In the genomic region with DNA sequence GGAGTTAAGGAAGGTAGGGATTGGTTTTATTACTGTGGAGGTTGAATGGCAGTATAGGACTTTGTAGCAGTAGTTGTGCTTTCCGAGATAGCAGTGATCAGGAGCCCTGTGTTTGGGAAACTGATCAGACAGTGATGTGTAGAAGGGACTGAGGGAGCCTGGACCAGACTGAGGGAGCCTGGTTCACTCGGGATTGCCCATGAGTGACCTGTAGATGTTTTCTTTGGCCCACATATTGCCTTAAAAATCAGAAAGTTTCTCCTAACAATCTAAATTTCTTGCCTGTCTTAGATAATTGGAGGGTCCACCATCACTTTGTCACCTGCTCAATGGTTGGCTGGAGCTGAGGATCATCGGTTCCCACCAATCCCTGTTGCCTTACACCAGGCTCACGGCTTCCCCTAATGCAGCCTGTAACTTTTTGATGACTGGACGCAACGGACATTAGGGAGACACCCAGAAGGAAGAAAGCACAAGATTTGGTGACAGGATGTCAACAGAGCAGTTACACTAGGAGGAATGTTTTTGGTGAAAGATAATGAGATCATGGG, we compare ENCODE assay signal across 8 cellular contexts. TPM values are rescaled to one million over a fixed set of nuclear protein-coding genes. Genes with fewer than 3 reads are reported as not detected.
DNase-seq lines count a peak whose midpoint lies in the region; ATAC-seq, FAIRE-seq and TF ChIP-seq lines count a peak whose summit lies in the region.

No MANE protein-coding gene starts in this region.

- H3K4me1 ChIP-seq in left ventricle myocardium inferior (peaks cover 74% of the 10 kb centered on the region), K562 (replicated peaks in 1 of 2; ENCODE audit: control insufficient read depth in 2 of 2, insufficient read depth in 2 of 2, low read length in 2 of 2) (peaks cover 8 to 15% of the 10 kb centered on the region in 2 experiments; a peak in 4 of 5 replicates), mesenchymal stem cell (ENCODE audit: control insufficient read depth, insufficient read depth, low read depth, low read length) (peaks cover 6% of the 10 kb centered on the region)

- H2BK12ac ChIP-seq in mesenchymal stem cell (ENCODE audit: low read length in 2 of 2) = no peak overlapping the region

- DNase-seq in left ventricle myocardium inferior (no peak), Right ventricle myocardium inferior (ENCODE audit: missing footprints) (no peak), K562 (ENCODE audit: extremely low read depth in 1 of 4, low spot score in 3 of 4) (peak in 1 of 4 experiments; percentile 27), mesenchymal stem cell (peak; percentile 13), cerebellar cortex (ENCODE audit: low spot score) (no peak), NCI-H1930 (lab: John Stamatoyannopoulos, UW) (no peak), dedifferentiated amniotic fluid mesenchymal stem cell (ENCODE audit: extremely low spot score) (no peak), NCI-H1694 treated with DMSO at 0.1 percent for 48 hours (lab: John Stamatoyannopoulos, UW) (no peak)

- no peaks in the 10 kb centered on the region for H3K9me1 ChIP-seq in K562 (ENCODE audit: control insufficient read depth, insufficient read depth, low read length)

- H3K14ac ChIP-seq in mesenchymal stem cell (ENCODE audit: low read length in 2 of 2) = no peak overlapping the region

- intact Hi-C loops in left ventricle myocardium inferior (cut with micrococcal nuclease) (loop anchor here (5.0 kb wide), 1 partner anchor 64 kb away; no protein-coding TSS in a partner anchor), Right ventricle myocardium inferior (cut with DNase I) (loop anchor here (2.0 to 5.0 kb wide), 2 partner anchors 43 to 319 kb away; no protein-coding TSS in a partner anchor), K562 (cut with micrococcal nuclease) (loop anchor here (10.0 kb wide), 1 partner anchor 317 kb away; no protein-coding TSS in a partner anchor)

- in situ Hi-C loops in K562 (cut with MboI) = loop anchor here (5.0 kb wide), 1 partner anchor 64 kb away; no protein-coding TSS in a partner anchor

- H2BK120ac ChIP-seq in mesenchymal stem cell (ENCODE audit: low read depth, low read length) = peak overlapping the region; percentile 19

- TSS peak; percentile 71 for BruUV-seq in K562 (replicated peaks; lab: Mats Ljungman, UMichigan)

- ATAC-seq in Right ventricle myocardium inferior (no peak), K562 (no peak; the same call in 2 of the 3 replicates)

- peak overlapping the region; percentile 79 for H3K4me2 ChIP-seq in K562 (ENCODE audit: insufficient read depth, low read length)
- H3K4me2 ChIP-seq in mesenchymal stem cell (ENCODE audit: low read length, poor library complexity, severe bottlenecking) = peak overlapping the region; percentile 74

- peak overlapping the region; percentile 97 for H3K27ac ChIP-seq in left ventricle myocardium inferior (replicated peaks)
- H3K27ac ChIP-seq in K562 (ENCODE audit: extremely low read depth, low read depth, low read length) = peak overlapping the region; percentile 81
- peak overlapping the region; percentile 30 for H3K27ac ChIP-seq in mesenchymal stem cell (ENCODE audit: low read length, poor library complexity, severe bottlenecking)

- no peak overlapping the region for H2BK15ac ChIP-seq in mesenchymal stem cell (ENCODE audit: low read depth, poor library complexity, severe bottlenecking)

- H4K20me1 ChIP-seq in K562 (replicated peaks; ENCODE audit: control insufficient read depth, insufficient read depth, low read length) = no peaks in the 10 kb centered on the region

- no peak for TF ChIP-seq POLR2A in K562 (conservative IDR thresholded peaks at IDR 0.05)

- H3K79me2 ChIP-seq in K562 (ENCODE audit: control insufficient read depth, insufficient read depth, low read length) = peaks cover 57% of the 10 kb centered on the region

- H3K4me3 ChIP-seq in left ventricle myocardium inferior = peak overlapping the region; percentile 85
- H3K4me3 ChIP-seq in K562 = peak overlapping the region; percentile 81
- peak overlapping the region; percentile 88 to 97 for H3K4me3 ChIP-seq in mesenchymal stem cell (ENCODE audit: insufficient read depth in 1 of 2, low read depth in 1 of 2, low read length in 2 of 2)

- no peak overlapping the region for H3K23ac ChIP-seq in mesenchymal stem cell (ENCODE audit: low read length in 2 of 2)

- H3K36me3 ChIP-seq in left ventricle myocardium inferior (peaks cover under 1% of the 10 kb centered on the region), K562 (ENCODE audit: control insufficient read depth, insufficient read depth, low read length) (no peaks in the 10 kb centered on the region), mesenchymal stem cell (ENCODE audit: control insufficient read depth in 1 of 2, insufficient read depth in 2 of 2, low read depth in 1 of 2, low read length in 2 of 2) (peaks cover 0 to 2% of the 10 kb centered on the region in 2 experiments)

- TF ChIP-seq RAD21 in K562 (CRISPR knock-in tag; conservative IDR thresholded peaks at IDR 0.05 in 1 of 2, IDR thresholded peaks at IDR 0.05 in 1 of 2) = no peak

- CTCF ChIA-PET in K562 (lab: Yijun Ruan, JAX; ENCODE audit: low intra/inter-chr PET ratio) = no interaction called here

- no peak overlapping the region for H3K18ac ChIP-seq in mesenchymal stem cell (ENCODE audit: low read depth in 1 of 2, low read length in 2 of 2)

- WGBS in K562 (ENCODE audit: insufficient coverage, low coverage, missing lambda C conversion rate) = 4% methylated on average over 6 of the region's 6 CpGs
- WGBS in mesenchymal stem cell = 79% methylated on average over 5 of the region's 6 CpGs

- H2AFZ ChIP-seq in K562 (ENCODE audit: low read depth, low read length) = peak overlapping the region; percentile 79
- H2AFZ ChIP-seq in mesenchymal stem cell (ENCODE audit: low read depth, low read length) = no peak overlapping the region

- TF ChIP-seq EP300 in K562 (IDR thresholded peaks at IDR 0.05; ENCODE audit: low read length) = no peak

- H3K79me1 ChIP-seq in mesenchymal stem cell (replicated peaks; ENCODE audit: low read length, poor library complexity, severe bottlenecking) = peaks cover 24% of the 10 kb centered on the region

- H3K9me3 ChIP-seq in left ventricle myocardium inferior (replicated peaks) (no peaks in the 10 kb centered on the region), K562 (replicated peaks; ENCODE audit: control insufficient read depth, insufficient read depth, low read depth, low read length) (no peaks in the 10 kb centered on the region), mesenchymal stem cell (ENCODE audit: control insufficient read depth, low read length) (no peaks in the 10 kb centered on the region)

- peak overlapping the region; percentile 72 to 92; a peak in 3 of 4 replicates for H3K9ac ChIP-seq in K562 (ENCODE audit: insufficient read depth in 1 of 2, low read depth in 2 of 2, low read length in 2 of 2)
- H3K9ac ChIP-seq in mesenchymal stem cell (ENCODE audit: low read length) = peak overlapping the region; percentile 93

- H2AK5ac ChIP-seq in mesenchymal stem cell (ENCODE audit: low read length, severe bottlenecking) = no peak overlapping the region

- peak overlapping the region in 1 of 2 experiments; percentile 16 for H3K4ac ChIP-seq in mesenchymal stem cell (ENCODE audit: low read depth in 1 of 2, low read length in 2 of 2)

- no peak for FAIRE-seq in K562 (lab: Jason Lieb, UNC)

- no peak for TF ChIP-seq CTCF in left ventricle myocardium inferior (IDR thresholded peaks at IDR 0.05; ENCODE audit: borderline replicate concordance)
- TF ChIP-seq CTCF in K562 (IDR thresholded peaks at IDR 0.05 in 2 of 3, conservative IDR thresholded peaks at IDR 0.05 in 1 of 3; ENCODE audit: insufficient read depth in 2 of 3, low read depth in 1 of 3, low read length in 3 of 3) = no peak

- POLR2A ChIA-PET in K562 (lab: Yijun Ruan, JAX) = interaction anchor here (0.8 to 1.9 kb wide), 4 partner anchors 9 to 14 kb away, joined by 3 to 8 read pairs (median 3); a partner anchor contains a TSS

- no peak overlapping the region for H2BK5ac ChIP-seq in mesenchymal stem cell (ENCODE audit: low read depth, low read length, poor library complexity, severe bottlenecking)

- H4K91ac ChIP-seq in mesenchymal stem cell (ENCODE audit: low read length) = no peak overlapping the region

- H4K8ac ChIP-seq in mesenchymal stem cell (ENCODE audit: low read length) = peak overlapping the region; percentile 80

- no peaks in the 10 kb centered on the region for H3K27me3 ChIP-seq in left ventricle myocardium inferior (ENCODE audit: low read depth)
- H3K27me3 ChIP-seq in K562 (ENCODE audit: control insufficient read depth in 2 of 2, insufficient read depth in 2 of 2, low read length in 2 of 2) = no peaks in the 10 kb centered on the region
- H3K27me3 ChIP-seq in mesenchymal stem cell (ENCODE audit: control insufficient read depth in 1 of 2, insufficient read depth in 1 of 2, low read length in 2 of 2) = no peaks in the 10 kb centered on the region

RNA-seq across cellular contexts. Expression of a gene that starts 1.1 kb away (rescaled TPM):
- 79.0 TPM for total RNA-seq in left ventricle myocardium inferior
- total RNA-seq in Right ventricle myocardium inferior = 57.2 TPM
- total RNA-seq in K562 (2011; cell fraction: chromatin; rRNA removed; ENCODE audit: low replicate concordance) = 41.3 and 44.5 TPM in 2 replicates
- 19.3 and 21.8 TPM in 2 replicates for total RNA-seq in K562 (2011; cell fraction: nucleolus; rRNA removed)
- 30.9 and 45.0 TPM in 2 replicates for total RNA-seq in K562 (2011; cell fraction: nucleoplasm; rRNA removed)
- 6.2 and 6.4 TPM in 2 replicates for total RNA-seq in K562 (2014; rRNA removed)
- 13.6 and 15.5 TPM in 2 replicates for total RNA-seq in K562 (2014; rRNA removed; fragmentation: Illumina TruSeq; extraction: Trizol)
- total RNA-seq in K562 (2015; rRNA removed; fragmentation: Illumina TruSeq; extraction: Trizol) = 10.5 TPM in 2 replicates
- 20.3 and 21.8 TPM in 2 replicates for total RNA-seq in K562 (2021)
- polyA plus RNA-seq in K562 (2011; rRNA removed) = 46.4 and 57.7 TPM in 2 replicates
- 16.8 and 46.9 TPM in 2 replicates for polyA plus RNA-seq in K562 (2011; cell fraction: cytosol; rRNA removed)
- 36.9 and 101 TPM in 2 replicates for polyA plus RNA-seq in K562 (2011; cell fraction: nucleus; rRNA removed)
- polyA plus RNA-seq in K562 (2012) = 7.8 and 9.2 TPM in 2 replicates
- 15.5 and 19.0 TPM in 2 replicates for polyA plus RNA-seq in K562 (2014; fragmentation: Illumina TruSeq; extraction: Trizol)
- polyA plus RNA-seq in K562 (2014; fragmentation: Nextera tagmentation; extraction: Ambion mirVana) = 10 to 100 TPM in 1 of 2 experiments, 1 to 10 TPM in 1; 8.7 to 12.2 TPM
- 8.2 and 11.7 TPM in 2 replicates for polyA plus RNA-seq in K562 (2014; rRNA removed)
- 36.8 and 50.8 TPM in 2 replicates for polyA minus RNA-seq in K562 (2011; rRNA and poly(A)+ RNA removed)
- polyA minus RNA-seq in K562 (2011; cell fraction: cytosol; rRNA and poly(A)+ RNA removed) = 8.2 and 9.3 TPM in 2 replicates
- 7.0 and 17.4 TPM in 2 replicates for polyA minus RNA-seq in K562 (2011; cell fraction: nucleus; rRNA and poly(A)+ RNA removed)
- 29.5 TPM for polyA plus RNA-seq in mesenchymal stem cell (2013, experiment 1 of 2)
- 32.0 TPM for polyA plus RNA-seq in mesenchymal stem cell (2013, experiment 2 of 2)

RNA-seq across cellular contexts. Expression of a gene that starts 8.2 kb away (rescaled TPM):
- total RNA-seq in left ventricle myocardium inferior (28.0 TPM), Right ventricle myocardium inferior (35.8 TPM), K562 (2014; rRNA removed) (213 and 229 TPM in 2 replicates), K562 (2014; rRNA removed; fragmentation: Illumina TruSeq; extraction: Trizol) (291 and 319 TPM in 2 replicates), K562 (2015; rRNA removed; fragmentation: Illumina TruSeq; extraction: Trizol) (283 and 298 TPM in 2 replicates), K562 (2021) (227 and 251 TPM in 2 replicates)
- 32.9 and 36.9 TPM in 2 replicates for total RNA-seq in K562 (2011; cell fraction: chromatin; rRNA removed; ENCODE audit: low replicate concordance)
- total RNA-seq in K562 (2011; cell fraction: nucleolus; rRNA removed) = 46.0 and 52.1 TPM in 2 replicates
- total RNA-seq in K562 (2011; cell fraction: nucleoplasm; rRNA removed) = 33.4 and 36.0 TPM in 2 replicates
- polyA plus RNA-seq in K562 (2011; rRNA removed) (298 and 318 TPM in 2 replicates), K562 (2014; fragmentation: Illumina TruSeq; extraction: Trizol) (254 and 287 TPM in 2 replicates), K562 (2014; fragmentation: Nextera tagmentation; extraction: Ambion mirVana) (100 to 1,000 TPM; 352 to 390 TPM), K562 (2014; rRNA removed) (286 and 294 TPM in 2 replicates)
- 450 and 565 TPM in 2 replicates for polyA plus RNA-seq in K562 (2011; cell fraction: cytosol; rRNA removed)
- 86.9 and 141 TPM in 2 replicates for polyA plus RNA-seq in K562 (2011; cell fraction: nucleus; rRNA removed)
- 224 and 242 TPM in 2 replicates for polyA plus RNA-seq in K562 (2012)
- 272 and 279 TPM in 2 replicates for polyA minus RNA-seq in K562 (2011; rRNA and poly(A)+ RNA removed)
- polyA minus RNA-seq in K562 (2011; cell fraction: cytosol; rRNA and poly(A)+ RNA removed) = 236 and 281 TPM in 2 replicates
- polyA minus RNA-seq in K562 (2011; cell fraction: nucleus; rRNA and poly(A)+ RNA removed) = 36.2 and 75.8 TPM in 2 replicates
- polyA plus RNA-seq in mesenchymal stem cell (2013, experiment 1 of 2) = 53.6 TPM
- polyA plus RNA-seq in mesenchymal stem cell (2013, experiment 2 of 2) = 57.8 TPM

RNA-seq across cellular contexts. Expression of a gene that starts 15.1 kb away (rescaled TPM):
- total RNA-seq in left ventricle myocardium inferior (83.0 TPM), Right ventricle myocardium inferior (86.3 TPM), K562 (2014; rRNA removed) (73.4 and 76.2 TPM in 2 replicates), K562 (2014; rRNA removed; fragmentation: Illumina TruSeq; extraction: Trizol) (62.3 and 68.0 TPM in 2 replicates), K562 (2015; rRNA removed; fragmentation: Illumina TruSeq; extraction: Trizol) (61.5 and 67.1 TPM in 2 replicates), K562 (2021) (50.7 and 53.8 TPM in 2 replicates)
- total RNA-seq in K562 (2011; cell fraction: chromatin; rRNA removed; ENCODE audit: low replicate concordance) = 22.6 and 31.4 TPM in 2 replicates
- total RNA-seq in K562 (2011; cell fraction: nucleolus; rRNA removed) = 19.6 and 20.3 TPM in 2 replicates
- total RNA-seq in K562 (2011; cell fraction: nucleoplasm; rRNA removed) = 42.7 and 76.0 TPM in 2 replicates
- polyA plus RNA-seq in K562 (2011; rRNA removed) (86.1 and 102 TPM in 2 replicates), K562 (2014; fragmentation: Illumina TruSeq; extraction: Trizol) (80.3 and 82.7 TPM in 2 replicates), K562 (2014; fragmentation: Nextera tagmentation; extraction: Ambion mirVana) (10 to 100 TPM; 21.8 to 30.7 TPM), K562 (2014; rRNA removed) (71.1 and 104 TPM in 2 replicates)
- polyA plus RNA-seq in K562 (2011; cell fraction: cytosol; rRNA removed) = 69.4 and 114 TPM in 2 replicates
- polyA plus RNA-seq in K562 (2011; cell fraction: nucleus; rRNA removed) = 32.8 and 53.9 TPM in 2 replicates
- 64.6 and 69.2 TPM in 2 replicates for polyA plus RNA-seq in K562 (2012)
- 34.2 and 44.7 TPM in 2 replicates for polyA minus RNA-seq in K562 (2011; rRNA and poly(A)+ RNA removed)
- polyA minus RNA-seq in K562 (2011; cell fraction: cytosol; rRNA and poly(A)+ RNA removed) = 22.7 and 31.1 TPM in 2 replicates
- polyA minus RNA-seq in K562 (2011; cell fraction: nucleus; rRNA and poly(A)+ RNA removed) = 7.5 and 15.0 TPM in 2 replicates
- 159 TPM for polyA plus RNA-seq in mesenchymal stem cell (2013, experiment 1 of 2)
- polyA plus RNA-seq in mesenchymal stem cell (2013, experiment 2 of 2) = 168 TPM

Comparison
In these comparisons a context has a peak if more than half of its experiments do, and no peak if none do; other contexts are left out.
1. H3K27ac ChIP-seq: peak in every context shown above with its lines; median percentile 97 in left ventricle myocardium inferior; 81 in K562; 30 in mesenchymal stem cell.